ENCODE assay signal across 1 cellular context in genomic region chr5:172444110-172444510, GRCh38.
TF ChIP-seq lines count a peak whose summit lies in the region.

No MANE protein-coding gene starts in this region.

TF ChIP-seq in IMR-90, 13 proteins besides CTCF, POLR2A, EP300 and RAD21:
- TF ChIP-seq BHLHE40 (IDR thresholded peaks at IDR 0.05; ENCODE audit: low read depth, low read length) (0 out of 2 replicates have a peak, but pooled peaks have one; percentile 29), CEBPB (IDR thresholded peaks at IDR 0.05; ENCODE audit: low read depth, low read length) (no peak)
- TF ChIP-seq, protein P1, sequence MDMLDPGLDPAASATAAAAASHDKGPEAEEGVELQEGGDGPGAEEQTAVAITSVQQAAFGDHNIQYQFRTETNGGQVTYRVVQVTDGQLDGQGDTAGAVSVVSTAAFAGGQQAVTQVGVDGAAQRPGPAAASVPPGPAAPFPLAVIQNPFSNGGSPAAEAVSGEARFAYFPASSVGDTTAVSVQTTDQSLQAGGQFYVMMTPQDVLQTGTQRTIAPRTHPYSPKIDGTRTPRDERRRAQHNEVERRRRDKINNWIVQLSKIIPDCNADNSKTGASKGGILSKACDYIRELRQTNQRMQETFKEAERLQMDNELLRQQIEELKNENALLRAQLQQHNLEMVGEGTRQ (IDR thresholded peaks at IDR 0.05; ENCODE audit: low read depth, low read length) = peak; percentile 17; the same call in 1 of the 2 replicates
